Comparison of ENCODE assay signal across 20 cellular contexts in the genomic region with DNA sequence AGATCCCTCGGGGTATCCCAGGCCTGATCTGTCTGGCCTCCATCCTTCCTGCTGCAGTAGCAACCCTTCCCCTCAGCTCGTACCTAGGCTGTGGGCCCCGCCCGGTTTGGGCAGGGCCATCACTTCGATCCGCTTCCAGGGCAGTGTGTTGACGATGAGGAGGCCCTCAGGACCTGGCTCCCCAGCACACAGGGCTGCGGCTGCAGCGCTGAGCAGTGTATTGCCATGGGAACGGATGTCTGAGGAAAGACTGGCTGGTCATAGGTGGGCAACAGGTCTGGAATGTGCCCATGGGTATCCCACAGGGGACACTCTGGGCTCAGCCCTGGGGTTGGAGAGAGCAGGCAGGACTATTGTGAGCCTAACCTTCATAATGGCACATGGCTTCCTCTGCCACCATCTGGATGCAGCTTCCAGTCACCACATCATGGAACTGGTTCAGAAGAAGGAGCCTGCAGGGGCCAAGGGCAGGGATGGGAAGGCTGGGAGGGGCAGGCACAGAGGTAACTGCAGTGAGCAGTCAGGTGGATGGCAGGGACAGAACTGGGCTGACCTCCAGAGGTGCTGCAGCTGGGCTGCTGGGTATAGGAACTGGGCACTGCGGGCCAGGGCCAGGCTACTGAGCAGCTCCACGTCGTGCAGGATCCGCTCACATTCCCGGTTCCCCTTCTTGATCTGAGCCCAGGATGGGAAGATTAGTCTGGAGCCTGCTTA.
"Had no signal": no experiment of that assay in that cellular context is flagged by ENCODE, and none has a peak within 500 bp of the region (broad histone marks: within the 10 kb centered on the region; RNA-seq: fewer than 3 reads in every experiment).

No MANE protein-coding gene starts in this region.

- H3K27me3 ChIP-seq: ovary, right atrium auricular region, sigmoid colon, testis, tibial nerve had no signal

- ATAC-seq: left cardiac atrium; left ventricle myocardium superior; naive thymus-derived CD8-positive, alpha-beta T cell; stimulated activated naive B cell treated with anti-CD40 and anti-IgM and Interleukin-4, amounts not matched to agents 10 μg/mL and 1 μg/mL and 100 μg/mL, for 72 hours had no signal

- DNase-seq: effector CD4-positive, alpha-beta T cell; endodermal cell; foreskin melanocyte; hippocampal formation; left cardiac atrium; left ventricle myocardium superior; mesenchymal stem cell; naive thymus-derived CD8-positive, alpha-beta T cell; ovary; sigmoid colon; stimulated activated CD4-positive, alpha-beta T cell treated with anti-CD3 and anti-CD28 coated beads, Interleukin-2, amount 100 ng/mL, for 24 hours; stimulated activated CD4-positive, alpha-beta T cell treated with anti-CD3 and anti-CD28 coated beads, Interleukin-4, amount 100 ng/mL, for 4 hours; stimulated activated naive B cell treated with anti-CD40 and anti-IgM and Interleukin-4, amounts not matched to agents 10 μg/mL and 1 μg/mL and 100 μg/mL, for 72 hours; stimulated activated naive CD8-positive, alpha-beta T cell treated with anti-CD3 and anti-CD28 coated beads, Interleukin-15, amount 100 ng/mL, for 72 hours; testis had no signal

- H3K4me1 Mint-ChIP-seq: endodermal cell; stimulated activated naive B cell treated with anti-CD40 and anti-IgM and Interleukin-4, amounts not matched to agents 10 μg/mL and 1 μg/mL and 100 μg/mL, for 72 hours had no signal

- H3K36me3 ChIP-seq: ovary had no signal

- H3K9me3 Mint-ChIP-seq: endodermal cell; naive thymus-derived CD8-positive, alpha-beta T cell; stimulated activated naive B cell treated with anti-CD40 and anti-IgM and Interleukin-4, amounts not matched to agents 10 μg/mL and 1 μg/mL and 100 μg/mL, for 72 hours; stimulated activated naive CD8-positive, alpha-beta T cell treated with anti-CD3 and anti-CD28 coated beads, Interleukin-15, amount 100 ng/mL, for 72 hours had no signal

- H3K27ac ChIP-seq: coronary artery, ovary, right atrium auricular region, sigmoid colon, skin epidermis, testis, tibial nerve had no signal

- H3K27me3 Mint-ChIP-seq: naive thymus-derived CD8-positive, alpha-beta T cell; stimulated activated naive B cell treated with anti-CD40 and anti-IgM and Interleukin-4, amounts not matched to agents 10 μg/mL and 1 μg/mL and 100 μg/mL, for 72 hours; stimulated activated naive CD8-positive, alpha-beta T cell treated with anti-CD3 and anti-CD28 coated beads, Interleukin-15, amount 100 ng/mL, for 72 hours had no signal

- H3K4me3 ChIP-seq: coronary artery, lung, ovary, right atrium auricular region, sigmoid colon, skin epidermis, testis, tibial nerve had no signal

- H3K4me1 ChIP-seq: right atrium auricular region, sigmoid colon, testis, tibial nerve had no signal

- H3K27ac Mint-ChIP-seq: endodermal cell; stimulated activated naive B cell treated with anti-CD40 and anti-IgM and Interleukin-4, amounts not matched to agents 10 μg/mL and 1 μg/mL and 100 μg/mL, for 72 hours; stimulated activated naive CD8-positive, alpha-beta T cell treated with anti-CD3 and anti-CD28 coated beads, Interleukin-15, amount 100 ng/mL, for 72 hours had no signal

- H3K4me3 Mint-ChIP-seq: endodermal cell; stimulated activated naive B cell treated with anti-CD40 and anti-IgM and Interleukin-4, amounts not matched to agents 10 μg/mL and 1 μg/mL and 100 μg/mL, for 72 hours; stimulated activated naive CD8-positive, alpha-beta T cell treated with anti-CD3 and anti-CD28 coated beads, Interleukin-15, amount 100 ng/mL, for 72 hours had no signal

- H3K9me3 ChIP-seq: ovary, right atrium auricular region, sigmoid colon, testis, tibial nerve had no signal
